8 cellular contexts compared by ENCODE assay signal in the genomic region with DNA sequence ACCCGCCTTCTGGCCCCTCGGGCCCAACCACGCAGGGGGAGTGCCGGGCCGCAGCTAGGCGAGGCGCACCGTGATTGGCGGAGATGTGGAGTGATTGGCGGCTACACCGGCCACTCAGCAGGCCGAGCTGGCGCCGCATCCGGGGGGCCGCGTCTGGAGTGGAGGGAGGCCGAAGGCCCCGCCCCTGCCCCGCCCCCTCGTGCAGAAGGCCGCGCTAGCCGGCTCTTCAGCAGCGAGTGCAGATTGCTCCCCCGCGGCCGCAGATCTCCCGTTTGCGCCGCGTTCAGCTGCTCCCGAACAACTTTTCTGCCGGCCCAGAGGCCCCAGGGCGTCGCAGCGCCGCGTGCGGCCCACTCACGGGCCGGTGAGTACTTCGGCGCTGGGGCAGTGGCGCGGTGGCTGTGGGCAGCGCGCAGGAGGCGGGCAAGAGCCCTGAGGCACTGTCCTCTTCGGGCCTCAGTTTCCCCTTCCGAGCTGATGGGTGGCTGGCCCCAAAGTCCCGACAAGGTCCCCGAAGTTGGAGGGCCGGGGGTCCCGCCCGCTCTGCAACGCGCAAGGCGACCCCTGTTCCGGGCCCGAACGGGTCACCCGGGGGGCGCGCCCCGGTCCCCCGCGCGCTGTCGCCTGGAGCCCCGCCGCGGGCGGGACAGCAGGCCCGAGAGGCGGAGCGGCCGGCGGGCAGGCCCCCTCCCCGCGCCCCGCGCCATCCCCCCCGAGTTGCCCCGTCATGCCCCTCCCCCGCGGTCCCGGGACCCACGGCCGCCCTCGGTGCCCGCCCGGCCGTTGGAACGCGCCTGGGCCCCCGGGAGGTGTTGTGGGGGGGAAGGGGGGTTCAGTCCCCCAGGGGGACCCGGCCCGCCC. TPM values are rescaled to one million over a fixed set of nuclear protein-coding genes. Genes with fewer than 3 reads are reported as not detected.
A peak's percentile ranks its signal among the peaks of the same experiment; 100 is the strongest.
DNase-seq lines count a peak whose midpoint lies in the region; ATAC-seq, FAIRE-seq and TF ChIP-seq lines count a peak whose summit lies in the region.

A gene with protein sequence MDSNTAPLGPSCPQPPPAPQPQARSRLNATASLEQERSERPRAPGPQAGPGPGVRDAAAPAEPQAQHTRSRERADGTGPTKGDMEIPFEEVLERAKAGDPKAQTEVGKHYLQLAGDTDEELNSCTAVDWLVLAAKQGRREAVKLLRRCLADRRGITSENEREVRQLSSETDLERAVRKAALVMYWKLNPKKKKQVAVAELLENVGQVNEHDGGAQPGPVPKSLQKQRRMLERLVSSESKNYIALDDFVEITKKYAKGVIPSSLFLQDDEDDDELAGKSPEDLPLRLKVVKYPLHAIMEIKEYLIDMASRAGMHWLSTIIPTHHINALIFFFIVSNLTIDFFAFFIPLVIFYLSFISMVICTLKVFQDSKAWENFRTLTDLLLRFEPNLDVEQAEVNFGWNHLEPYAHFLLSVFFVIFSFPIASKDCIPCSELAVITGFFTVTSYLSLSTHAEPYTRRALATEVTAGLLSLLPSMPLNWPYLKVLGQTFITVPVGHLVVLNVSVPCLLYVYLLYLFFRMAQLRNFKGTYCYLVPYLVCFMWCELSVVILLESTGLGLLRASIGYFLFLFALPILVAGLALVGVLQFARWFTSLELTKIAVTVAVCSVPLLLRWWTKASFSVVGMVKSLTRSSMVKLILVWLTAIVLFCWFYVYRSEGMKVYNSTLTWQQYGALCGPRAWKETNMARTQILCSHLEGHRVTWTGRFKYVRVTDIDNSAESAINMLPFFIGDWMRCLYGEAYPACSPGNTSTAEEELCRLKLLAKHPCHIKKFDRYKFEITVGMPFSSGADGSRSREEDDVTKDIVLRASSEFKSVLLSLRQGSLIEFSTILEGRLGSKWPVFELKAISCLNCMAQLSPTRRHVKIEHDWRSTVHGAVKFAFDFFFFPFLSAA (plus strand): TSS at position 200 of the 861 bp plus-strand sequence. CDS start 7,606 bp downstream, outside the sequence.

- intact Hi-C loops in endothelial cell of umbilical vein (cut with micrococcal nuclease), result loop anchor here (1.0 to 10.0 kb wide), 2 partner anchors 8 to 1235 kb away; no protein-coding TSS in a partner anchor

- H3K27me3 ChIP-seq in endothelial cell of umbilical vein (ENCODE audit: control insufficient read depth in 2 of 2, insufficient read depth in 2 of 2, low read length in 2 of 2), result peaks cover 11 to 13% of the 10 kb centered on the region in 2 experiments

- peak; percentile 100 for ATAC-seq in GM21360 (IDR thresholded peaks at IDR 0.05; ENCODE audit: unreplicated experiment)

- no TSS peak for BruUV-seq in endothelial cell of umbilical vein (replicated peaks; lab: Mats Ljungman, UMichigan)

- WGBS in mesodermal cell (ENCODE audit: insufficient coverage in 2 of 2), 2 experiments, result 0% methylated on average over 60 to 75 of the region's 99 CpGs

- CTCF ChIA-PET in endothelial cell of umbilical vein (lab: Charles Lee), result interaction anchor here (0.9 to 15.3 kb wide), 5 partner anchors 8 to 59 kb away, joined by 3 to 623 read pairs (median 4); no protein-coding TSS in a partner anchor

- H4K20me1 ChIP-seq in endothelial cell of umbilical vein (replicated peaks; ENCODE audit: control insufficient read depth, extremely low read depth, insufficient read depth, low read length), result no peaks in the 10 kb centered on the region

- POLR2A ChIA-PET in endothelial cell of umbilical vein (lab: Charles Lee), result interaction anchor here (0.5 to 1.2 kb wide), 2 partner anchors 8 kb away, joined by 5 to 6 read pairs; no protein-coding TSS in a partner anchor

- H3K27ac ChIP-seq in endothelial cell of umbilical vein (ENCODE audit: insufficient read depth, low read depth, low read length) (no peak within 1 kb of the TSS), mesodermal cell (ENCODE audit: low read depth, low read length, severe bottlenecking) (no peak within 1 kb of the TSS)

- TF ChIP-seq POLR2A in endothelial cell of umbilical vein (IDR thresholded peaks at IDR 0.05; ENCODE audit: low read depth, low read length), result peak; percentile 54

- H3K9ac ChIP-seq in endothelial cell of umbilical vein (replicated peaks; ENCODE audit: extremely low read depth, insufficient read depth, low read length), result peak within 1 kb of the TSS; percentile 79

- H3K4me1 ChIP-seq in endothelial cell of umbilical vein (ENCODE audit: control insufficient read depth, extremely low read depth, insufficient read depth, low read length) (peaks cover 15% of the 10 kb centered on the region), mesodermal cell (ENCODE audit: control insufficient read depth, insufficient read depth, low read length, poor library complexity, severe bottlenecking) (peaks cover 39% of the 10 kb centered on the region)

- no peaks in the 10 kb centered on the region for H3K79me2 ChIP-seq in endothelial cell of umbilical vein (ENCODE audit: control insufficient read depth, insufficient read depth, low read length)

- H3K4me2 ChIP-seq in endothelial cell of umbilical vein (ENCODE audit: insufficient read depth, low read length), result peak within 1 kb of the TSS; percentile 71

- no peak for TF ChIP-seq CTCF in endothelial cell of umbilical vein (IDR thresholded peaks at IDR 0.05; ENCODE audit: extremely low read depth in 1 of 2, insufficient read depth in 1 of 2, low read depth in 1 of 2, low read length in 2 of 2)

- H3K9me1 ChIP-seq in endothelial cell of umbilical vein (replicated peaks; ENCODE audit: control insufficient read depth, extremely low read depth, insufficient read depth, low read length), result no peaks in the 10 kb centered on the region

- peak within 1 kb of the TSS; percentile 87 for H2AFZ ChIP-seq in endothelial cell of umbilical vein (ENCODE audit: low read depth, low read length)

- dilution Hi-C loops in endothelial cell of umbilical vein (cut with MboI; ENCODE audit: extremely low pct_ligation_motif_present, low sequenced_read_pairs), result no loop called here

- peak; percentile 98 for FAIRE-seq in endothelial cell of umbilical vein (lab: Jason Lieb, UNC)

- H3K4me3 ChIP-seq in endothelial cell of umbilical vein (replicated peaks in 1 of 3; ENCODE audit: insufficient read depth in 1 of 3, low read depth in 1 of 3, low read length in 3 of 3) (peak within 1 kb of the TSS; percentile 60 to 76 (median 61)), mesodermal cell (ENCODE audit: extremely low read depth, insufficient read depth, low read length, poor library complexity, severe bottlenecking) (peak within 1 kb of the TSS; percentile 80)

- H3K36me3 ChIP-seq in endothelial cell of umbilical vein (ENCODE audit: control insufficient read depth in 2 of 2, extremely low read depth in 1 of 2, insufficient read depth in 2 of 2, low read length in 2 of 2) (no peaks in the 10 kb centered on the region), mesodermal cell (ENCODE audit: control insufficient read depth, insufficient read depth, low read length) (no peaks in the 10 kb centered on the region)

- DNase-seq in COLO668 (lab: John Stamatoyannopoulos, UW; ENCODE audit: unreplicated experiment) (peak; percentile 99), HT-29 (ENCODE audit: low spot score) (peak; percentile 98), NOMO-1 treated with DMSO at 0.1 percent for 48 hours (lab: John Stamatoyannopoulos, UW; ENCODE audit: unreplicated experiment) (peak; percentile 95), activated T-cell treated with anti-CD3 and anti-CD28 coated beads for 24 hours (ENCODE audit: low read depth) (peak; percentile 98), endothelial cell of umbilical vein (ENCODE audit: low read depth, low spot score) (peak; percentile 99)
- peak; percentile 93 for DNase-seq in stimulated activated CD8-positive, alpha-beta memory T cell treated with anti-CD3 and anti-CD28 coated beads, Interleukin-15, amount 100 ng/mL, for 24 hours (ENCODE audit: low read depth)

- H3K9me3 ChIP-seq in endothelial cell of umbilical vein (replicated peaks; ENCODE audit: control insufficient read depth, insufficient read depth, low read length) (no peaks in the 10 kb centered on the region), mesodermal cell (ENCODE audit: control insufficient read depth, low read length) (peaks cover 5% of the 10 kb centered on the region)

TF ChIP-seq in endothelial cell of umbilical vein, 7 proteins besides CTCF, POLR2A, EP300 and RAD21:
- no peak for TF ChIP-seq JUN (IDR thresholded peaks at IDR 0.05; ENCODE audit: borderline replicate concordance, insufficient read depth, insufficient read length, low read depth)
- TF ChIP-seq, protein P1, sequence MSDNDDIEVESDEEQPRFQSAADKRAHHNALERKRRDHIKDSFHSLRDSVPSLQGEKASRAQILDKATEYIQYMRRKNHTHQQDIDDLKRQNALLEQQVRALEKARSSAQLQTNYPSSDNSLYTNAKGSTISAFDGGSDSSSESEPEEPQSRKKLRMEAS (IDR thresholded peaks at IDR 0.05; ENCODE audit: insufficient read depth, insufficient read length), result no peak
- no peak for TF ChIP-seq MYC (IDR thresholded peaks at IDR 0.05; ENCODE audit: low read depth, low read length)
- TF ChIP-seq GATA2 (IDR thresholded peaks at IDR 0.05; ENCODE audit: insufficient read depth, insufficient read length, low read depth, low read length), result no peak
- TF ChIP-seq EZH2 (IDR thresholded peaks at IDR 0.05; ENCODE audit: borderline replicate concordance, low read depth, low read length, severe bottlenecking), result no peak
- TF ChIP-seq POLR2AphosphoS5 (IDR thresholded peaks at IDR 0.05; ENCODE audit: insufficient read depth, low read depth, low read length), result peak; percentile 62
- TF ChIP-seq FOS (IDR thresholded peaks at IDR 0.05; ENCODE audit: borderline replicate concordance, insufficient read depth, low read length), result no peak

RNA-seq across cellular contexts. Expression of the gene that starts here (rescaled TPM):
- 49.2 and 49.8 TPM in 2 replicates for total RNA-seq in HT-29 (2014; rRNA removed; shearing (Covaris generic))
- total RNA-seq in endothelial cell of umbilical vein, result 42.7 and 48.2 TPM in 2 replicates
- polyA plus RNA-seq in endothelial cell of umbilical vein, result 70.0 and 82.0 TPM in 2 replicates
- polyA plus RNA-seq in endothelial cell of umbilical vein (2011; cell fraction: cytosol; rRNA removed), result 35.9 and 40.9 TPM in 2 replicates
- 57.4 and 60.7 TPM in 2 replicates for polyA plus RNA-seq in endothelial cell of umbilical vein (2011; cell fraction: nucleus; rRNA removed)
- polyA plus RNA-seq in endothelial cell of umbilical vein (2012), result 32.3 and 38.5 TPM in 2 replicates
- 63.2 and 67.8 TPM in 2 replicates for polyA minus RNA-seq in endothelial cell of umbilical vein
- polyA minus RNA-seq in endothelial cell of umbilical vein (2011; cell fraction: cytosol; rRNA and poly(A)+ RNA removed), result 1.8 TPM
- polyA minus RNA-seq in endothelial cell of umbilical vein (2011; cell fraction: nucleus; rRNA and poly(A)+ RNA removed), result 21.3 and 30.8 TPM in 2 replicates
- 27.9 TPM for polyA plus RNA-seq in mesodermal cell (2013, experiment 1 of 2)
- 24.5 TPM for polyA plus RNA-seq in mesodermal cell (2013, experiment 2 of 2)
